In the genomic region with DNA sequence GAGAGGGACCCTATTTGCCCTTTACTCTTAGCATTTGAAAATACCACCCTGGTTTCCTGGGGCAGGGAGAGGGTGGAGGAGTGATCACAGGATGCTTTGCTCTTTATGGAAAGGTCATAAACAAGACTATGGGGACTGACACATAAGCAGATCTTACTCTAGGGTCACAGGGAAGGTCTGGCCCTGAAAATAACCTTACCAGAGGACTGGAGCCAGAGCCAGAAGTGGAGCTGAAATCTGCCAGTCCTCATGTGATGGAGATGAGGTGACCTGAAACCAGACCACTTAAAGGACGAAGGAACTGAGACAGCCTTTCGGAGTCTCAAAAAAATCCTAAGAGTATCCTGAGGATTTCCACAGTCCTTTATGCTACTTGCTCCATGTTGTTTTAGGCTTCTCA, we compare ENCODE assay signal across 23 cellular contexts. TPM values are rescaled to one million over a fixed set of nuclear protein-coding genes. Genes with fewer than 3 reads are reported as not detected.
"Had no signal": no experiment of that assay in that cellular context is flagged by ENCODE, and none has a peak within 500 bp of the region (broad histone marks: within the 10 kb centered on the region; RNA-seq: fewer than 3 reads in every experiment).

No MANE protein-coding gene starts in this region.

- H3K4me3 ChIP-seq: MG63, SJCRH30 had no signal

- H3K27me3 ChIP-seq: MG63, SJCRH30 had no signal

- H3K27ac ChIP-seq: SJCRH30 had no signal

- ATAC-seq: HepG2, SK-N-SH treated with all-trans-retinoic acid at 6 μM for 48 hours had no signal

- H3K9me3 ChIP-seq: MG63, SJCRH30 had no signal

- H3K4me1 ChIP-seq: SJCRH30 had no signal

- DNase-seq: IMR-90, Karpas-422, KG1, MG63, NCI-H1092, NCI-H1105 treated with DMSO at 0.1 percent for 48 hours, NCI-H1417 treated with DMSO at 0.1 percent for 48 hours, NCI-H146, NCI-H187, NCI-H2029, NCI-H2081 treated with DMSO at 0.1 percent for 48 hours, NCI-H2171, NCI-H226, NCI-H446, NCI-H510A, NCI-H524 treated with DMSO at 0.1 percent for 48 hours, NCI-H69, NCI-H774, RPMI8226, SHP77 treated with DMSO at 0.1 percent for 48 hours, SJCRH30 had no signal

RNA-seq across cellular contexts. Expression of gene CCDC184, which starts 51.9 kb away (rescaled TPM):
- total RNA-seq: HepG2 had no signal
- polyA plus RNA-seq: HepG2 had no signal
